1 cellular context compared by ENCODE assay signal in genomic region chr5:143399616-143400540, GRCh38.
TF ChIP-seq lines count a peak whose summit lies in the region.

No MANE protein-coding gene starts in this region.

TF ChIP-seq in HepG2, 621 proteins besides CTCF, POLR2A, EP300 and RAD21 (continued from another document):
- TF ChIP-seq ARID4A (CRISPR knock-in tag; IDR thresholded peaks at IDR 0.05; ENCODE audit: borderline replicate concordance) (0 out of 2 replicates have a peak, but pooled peaks have one; percentile 3), ZNF138 (CRISPR knock-in tag; IDR thresholded peaks at IDR 0.05; ENCODE audit: low read depth) (no peak)
